Comparison of ENCODE assay signal across 9 cellular contexts in the genomic region with DNA sequence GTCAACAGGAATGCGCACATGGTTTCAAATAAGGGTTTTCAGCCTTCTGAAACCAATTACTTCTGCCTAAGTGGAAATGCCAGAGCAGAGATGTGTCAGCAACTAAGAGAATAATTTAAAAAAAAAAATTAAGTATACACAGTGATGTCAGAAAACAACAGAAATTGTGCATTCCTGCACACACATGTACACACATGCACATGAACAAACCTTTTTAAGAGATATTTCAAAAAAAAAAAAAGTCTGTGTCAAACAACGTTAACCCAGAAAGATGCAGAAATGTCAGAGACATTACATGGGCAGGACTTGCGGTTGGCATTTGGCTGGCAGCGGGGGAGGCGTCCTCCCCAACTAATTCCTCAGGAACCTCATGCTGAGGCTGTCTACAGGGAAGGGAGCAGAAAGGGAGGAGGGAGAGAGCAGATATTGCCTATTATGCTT.
A peak's percentile ranks its signal among the peaks of the same experiment; 100 is the strongest.
DNase-seq lines count a peak whose midpoint lies in the region; ATAC-seq and TF ChIP-seq lines count a peak whose summit lies in the region.
"Had no signal": no experiment of that assay in that cellular context is flagged by ENCODE, and none has a peak within 500 bp of the region (broad histone marks: within the 10 kb centered on the region; RNA-seq: fewer than 3 reads in every experiment).

No MANE protein-coding gene starts in this region.

- no peak for TF ChIP-seq POLR2A in upper lobe of left lung (IDR thresholded peaks at IDR 0.05)

- H3K4me1 ChIP-seq in BE2C (no peaks in the 10 kb centered on the region), upper lobe of left lung (no peaks in the 10 kb centered on the region)
- H3K4me1 ChIP-seq: testis had no signal

- no peak for TF ChIP-seq EP300 in upper lobe of left lung (IDR thresholded peaks at IDR 0.05)

- WGBS in upper lobe of left lung, 2 donors, result 70 to 82% methylated on average over 5 of the region's 5 CpGs

- H3K27me3 ChIP-seq in BE2C, result no peaks in the 10 kb centered on the region
- H3K27me3 ChIP-seq in upper lobe of left lung, result no peaks in the 10 kb centered on the region
- H3K27me3 ChIP-seq: testis had no signal

- H3K27ac ChIP-seq in upper lobe of left lung, result no peak overlapping the region
- H3K27ac ChIP-seq: testis had no signal

- no peak for TF ChIP-seq CTCF in BE2C (IDR thresholded peaks at IDR 0.05; ENCODE audit: low read depth, low read length)
- no peak for TF ChIP-seq CTCF in upper lobe of left lung (IDR thresholded peaks at IDR 0.05)

- no peaks in the 10 kb centered on the region for H3K9me3 ChIP-seq in BE2C
- H3K9me3 ChIP-seq in upper lobe of left lung, result no peaks in the 10 kb centered on the region
- H3K9me3 ChIP-seq: testis had no signal

- ATAC-seq in GM21619 (IDR thresholded peaks at IDR 0.05; ENCODE audit: unreplicated experiment) (no peak), upper lobe of left lung (ENCODE audit: low FRiP score in 2 of 2) (no peak)

- H3K36me3 ChIP-seq in BE2C (no peaks in the 10 kb centered on the region), upper lobe of left lung (no peaks in the 10 kb centered on the region)

- peak; percentile 41 for DNase-seq in GM04504 (ENCODE audit: low read depth)
- DNase-seq in RPMI7951 (ENCODE audit: low read depth), result peak; percentile 87
- DNase-seq in fibroblast of peridontal ligament (ENCODE audit: extremely low read depth), result peak; percentile 60
- peak; percentile 49 for DNase-seq in retina
- no peak for DNase-seq in BE2C
- DNase-seq in upper lobe of left lung, result no peak
- DNase-seq: activated CD4-positive, alpha-beta memory T cell treated with anti-CD3 and anti-CD28 coated beads, Interleukin-2, amount 10 ng/mL, durations not matched to agents 7 days and 5 days; testis had no signal

- H3K4me3 ChIP-seq in BE2C (ENCODE audit: low read depth, low read length), result no peak overlapping the region
- H3K4me3 ChIP-seq in upper lobe of left lung, result no peak overlapping the region
- H3K4me3 ChIP-seq: testis had no signal

Comparison
In these comparisons a context has a peak if more than half of its experiments do, and no peak if none do; other contexts are left out.
1. DNase-seq: peak in GM04504 (single experiment), RPMI7951 (single experiment), fibroblast of peridontal ligament (single experiment) and retina (single experiment); none in BE2C (single experiment) and upper lobe of left lung (0 of 2).